8 cellular contexts compared by ENCODE assay signal in the genomic region with DNA sequence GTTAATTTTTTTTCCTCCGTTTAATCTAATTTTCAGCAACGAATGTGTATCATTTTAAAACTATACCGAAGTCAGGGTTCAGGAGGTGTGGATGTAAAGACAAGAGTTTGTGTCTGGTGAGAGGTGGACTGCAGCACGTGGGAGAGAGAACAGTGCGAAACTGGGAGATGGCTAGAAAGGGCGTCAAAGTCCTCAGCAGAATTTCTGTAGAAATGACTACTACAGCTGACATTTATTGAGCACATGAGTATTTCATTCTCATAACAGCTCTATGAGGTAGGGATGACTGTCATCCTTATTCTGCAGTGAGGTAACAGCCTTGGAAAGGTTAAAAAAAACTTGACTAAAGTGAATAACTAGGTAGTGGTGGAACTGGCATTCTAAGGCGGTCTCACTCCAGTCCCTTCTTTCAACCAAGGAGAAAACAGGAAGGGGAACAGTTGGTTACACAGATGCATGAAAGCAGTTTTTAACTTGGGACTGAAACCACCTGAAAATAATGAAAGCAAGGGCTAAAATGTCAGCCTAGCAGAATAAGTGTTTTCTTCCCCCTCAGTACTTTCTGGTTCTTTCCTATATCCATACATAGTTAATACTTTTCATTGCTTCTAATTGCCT. TPM values are rescaled to one million over a fixed set of nuclear protein-coding genes. Genes with fewer than 3 reads are reported as not detected.
DNase-seq lines count a peak whose midpoint lies in the region; ATAC-seq, FAIRE-seq and TF ChIP-seq lines count a peak whose summit lies in the region.

No MANE protein-coding gene starts in this region.

- peak overlapping the region; percentile 86 for H3K27ac Mint-ChIP-seq in T-helper 17 cell

- H3K27me3 Mint-ChIP-seq in T-helper 17 cell: no peaks in the 10 kb centered on the region

- no peak for TF ChIP-seq CTCF in GM13976 (IDR thresholded peaks at IDR 0.05; ENCODE audit: borderline replicate concordance, control extremely low read depth, extremely low read depth, insufficient read depth, missing control alignments)
- no peak for TF ChIP-seq CTCF in omental fat pad (IDR thresholded peaks at IDR 0.05)
- TF ChIP-seq CTCF in D721Med (IDR thresholded peaks at IDR 0.05; ENCODE audit: insufficient read depth, missing control alignments): no peak

- H3K9me3 ChIP-seq in T-helper 17 cell (ENCODE audit: control insufficient read depth, low read length, poor library complexity, severe bottlenecking): no peaks in the 10 kb centered on the region
- no peaks in the 10 kb centered on the region for H3K9me3 ChIP-seq in effector memory CD4-positive, alpha-beta T cell (ENCODE audit: control insufficient read depth, low read length)

- no peak overlapping the region for H3K27ac ChIP-seq in effector memory CD4-positive, alpha-beta T cell (ENCODE audit: insufficient read depth, low read length, poor library complexity, severe bottlenecking)

- FAIRE-seq in D721Med (lab: Jason Lieb, UNC): no peak

- no peaks in the 10 kb centered on the region for H3K36me3 Mint-ChIP-seq in T-helper 17 cell (ENCODE audit: low read depth)

- ATAC-seq in HG02938 (IDR thresholded peaks at IDR 0.05; ENCODE audit: unreplicated experiment) (peak; percentile 38), T-helper 17 cell (no peak), omental fat pad (ENCODE audit: low FRiP score) (peak; percentile 78), HG02763 (IDR thresholded peaks at IDR 0.05; ENCODE audit: unreplicated experiment) (no peak)

- DNase-seq in GM13976 (ENCODE audit: low spot score): peak; percentile 51
- DNase-seq in T-helper 17 cell: no peak
- DNase-seq in effector memory CD4-positive, alpha-beta T cell: no peak
- no peak for DNase-seq in omental fat pad (ENCODE audit: low spot score)
- DNase-seq in SHP77 treated with DMSO at 0.1 percent for 48 hours (lab: John Stamatoyannopoulos, UW): no peak
- DNase-seq in D721Med (ENCODE audit: insufficient read length, low spot score): no peak

- in situ Hi-C loops in GM13976 (cut with MboI; ENCODE audit: low sequenced_read_pairs, unreplicated experiment): no loop called here

- no peaks in the 10 kb centered on the region for H3K36me3 ChIP-seq in effector memory CD4-positive, alpha-beta T cell (ENCODE audit: control insufficient read depth, insufficient read depth, low read length)

- H3K4me3 ChIP-seq in effector memory CD4-positive, alpha-beta T cell (ENCODE audit: insufficient read depth, low read depth, low read length, poor library complexity, severe bottlenecking): peak overlapping the region; percentile 35

- H3K4me1 ChIP-seq in effector memory CD4-positive, alpha-beta T cell (ENCODE audit: control insufficient read depth, insufficient read depth, low read length, poor library complexity, severe bottlenecking): no peaks in the 10 kb centered on the region

- peaks cover 11% of the 10 kb centered on the region for H3K4me1 Mint-ChIP-seq in T-helper 17 cell

- peak overlapping the region; percentile 92 for H3K4me3 Mint-ChIP-seq in T-helper 17 cell

- no peaks in the 10 kb centered on the region for H3K27me3 ChIP-seq in effector memory CD4-positive, alpha-beta T cell (replicated peaks; ENCODE audit: control insufficient read depth, insufficient read depth, low read length, poor library complexity, severe bottlenecking)

RNA-seq across cellular contexts. Expression of gene AVEN, which starts 0.6 kb away (rescaled TPM):
- total RNA-seq in T-helper 17 cell (1 to 10 TPM; 7.0 to 8.9 TPM), omental fat pad (10 to 100 TPM; 11.4 to 15.6 (median 14.6) TPM)

Comparison
In these comparisons a context has a peak if more than half of its experiments do, and no peak if none do; other contexts are left out.
1. ATAC-seq: peak in HG02938 (single experiment) and omental fat pad (single experiment); none in T-helper 17 cell (single experiment) and HG02763 (single experiment).